Comparison of ENCODE assay signal across 13 cellular contexts in genomic region chr11:110046759-110047386, GRCh38. TPM values are rescaled to one million over a fixed set of nuclear protein-coding genes. Genes with fewer than 3 reads are reported as not detected.
A peak's percentile ranks its signal among the peaks of the same experiment; 100 is the strongest.
DNase-seq lines count a peak whose midpoint lies in the region; ATAC-seq and TF ChIP-seq lines count a peak whose summit lies in the region.
"Had no signal": no experiment of that assay in that cellular context is flagged by ENCODE, and none has a peak within 500 bp of the region (broad histone marks: within the 10 kb centered on the region; RNA-seq: fewer than 3 reads in every experiment).

No MANE protein-coding gene starts in this region.

- no peak overlapping the region for H4K91ac ChIP-seq in H9 (ENCODE audit: insufficient read length, low read depth, low read length)

- no peak overlapping the region for H3K4me3 ChIP-seq in hepatocyte
- H3K4me3 ChIP-seq in neural progenitor cell: no peak overlapping the region

- H2AK5ac ChIP-seq in H9 (ENCODE audit: insufficient read length, low read length): no peak overlapping the region

- no peaks in the 10 kb centered on the region for H3K79me2 ChIP-seq in H9 (ENCODE audit: insufficient read depth, low read length)
- no peaks in the 10 kb centered on the region for H3K79me2 ChIP-seq in hepatocyte
- H3K79me2 ChIP-seq in neural progenitor cell (ENCODE audit: low read depth): no peaks in the 10 kb centered on the region

- CTCF ChIA-PET in T-cell (lab: Charles Lee): interaction anchor here in 1 of 2 donors (0.7 kb wide), 1 partner anchor 1176 kb away, joined by 3 read pairs; no protein-coding TSS in a partner anchor

- H3K23me2 ChIP-seq in H9 (ENCODE audit: insufficient read length, low read depth, low read length, poor library complexity, severe bottlenecking): no peaks in the 10 kb centered on the region

- H2BK20ac ChIP-seq in H9 (ENCODE audit: low read depth, low read length, poor library complexity, severe bottlenecking): no peak overlapping the region

- no peak overlapping the region for H2BK120ac ChIP-seq in H9 (ENCODE audit: low read depth, low read length, poor library complexity, severe bottlenecking)

- no peak overlapping the region for H2BK12ac ChIP-seq in H9 (ENCODE audit: insufficient read length, low read depth, low read length)

- H2AFZ ChIP-seq in H9 (ENCODE audit: low read length) (no peak overlapping the region), hepatocyte (no peak overlapping the region), neural progenitor cell (replicated peaks) (peak overlapping the region; percentile 17)

- H3K9me3 Mint-ChIP-seq in H9: peaks cover 5 to 7% of the 10 kb centered on the region in 2 experiments; a peak in 3 of 5 replicates
- H3K9me3 Mint-ChIP-seq in neural progenitor cell: peaks cover 1% of the 10 kb centered on the region
- peaks cover 0 to 1% (median 0%) of the 10 kb centered on the region in 3 donors for H3K9me3 Mint-ChIP-seq in T-cell

- no peak for ATAC-seq in T-cell (replicated peaks in 1 of 4)
- no peak for ATAC-seq in GM18498 (IDR thresholded peaks at IDR 0.05; ENCODE audit: unreplicated experiment)
- ATAC-seq: PC-3 had no signal

- H2BK5ac ChIP-seq in H9 (ENCODE audit: insufficient read length, low read length): no peak overlapping the region

- no peak overlapping the region for H3K56ac ChIP-seq in H9 (ENCODE audit: insufficient read length, low read depth, low read length)

- WGBS in H9 (ENCODE audit: extremely low coverage, insufficient read length, low lambda C conversion rate): no CpG with 5 or more reads among the region's 2 CpGs
- WGBS in hepatocyte (ENCODE audit: low lambda C conversion rate, missing lambda C conversion rate): 88% methylated on average over 2 of the region's 2 CpGs

- H3K27ac Mint-ChIP-seq in H9: peak overlapping the region in 1 of 3 experiments; percentile 65; a peak in 3 of 7 replicates
- no peak overlapping the region for H3K27ac Mint-ChIP-seq in neural progenitor cell
- H3K27ac Mint-ChIP-seq in T-cell: no peak overlapping the region

- no peaks in the 10 kb centered on the region for H3K79me1 ChIP-seq in H9 (ENCODE audit: insufficient read depth, low read depth, low read length, poor library complexity, severe bottlenecking)

- POLR2A ChIA-PET in T-cell (lab: Charles Lee): no interaction called here

- no peaks in the 10 kb centered on the region for H3K4me1 ChIP-seq in H9 (ENCODE audit: insufficient read depth, low read length)
- no peaks in the 10 kb centered on the region for H3K4me1 ChIP-seq in hepatocyte (ENCODE audit: insufficient read depth)
- H3K4me1 ChIP-seq in neural progenitor cell: no peaks in the 10 kb centered on the region

- H3K36me3 ChIP-seq in hepatocyte (replicated peaks; ENCODE audit: insufficient read depth, low read depth) (no peaks in the 10 kb centered on the region), neural progenitor cell (no peaks in the 10 kb centered on the region)

- H3T11ph ChIP-seq in H9 (ENCODE audit: low read length): no peak overlapping the region

- H3K18ac ChIP-seq in H9 (ENCODE audit: insufficient read length, low read depth, low read length): no peak overlapping the region

- H3K9me2 ChIP-seq in hepatocyte (replicated peaks; ENCODE audit: insufficient read depth): no peaks in the 10 kb centered on the region

- no peaks in the 10 kb centered on the region for H3K4me1 Mint-ChIP-seq in H9
- no peaks in the 10 kb centered on the region for H3K4me1 Mint-ChIP-seq in neural progenitor cell
- H3K4me1 Mint-ChIP-seq in T-cell: no peaks in the 10 kb centered on the region

- no peaks in the 10 kb centered on the region; a peak in 1 of 7 replicates for H3K36me3 Mint-ChIP-seq in H9 (ENCODE audit: insufficient read depth in 1 of 3, low read depth in 3 of 3)
- no peaks in the 10 kb centered on the region for H3K36me3 Mint-ChIP-seq in neural progenitor cell
- no peaks in the 10 kb centered on the region for H3K36me3 Mint-ChIP-seq in T-cell

- no peaks in the 10 kb centered on the region for H3F3A ChIP-seq in neural progenitor cell (ENCODE audit: low read depth)

- H3K27me3 Mint-ChIP-seq in H9 (ENCODE audit: low read depth) (no peaks in the 10 kb centered on the region), neural progenitor cell (ENCODE audit: insufficient read depth, low read depth) (no peaks in the 10 kb centered on the region), T-cell (peaks cover 5 to 8% of the 10 kb centered on the region in 2 donors)

- H3K9ac ChIP-seq in H9 (ENCODE audit: extremely low read depth, insufficient read length, low read length) (no peak overlapping the region), neural progenitor cell (no peak overlapping the region)

- H3K4me2 ChIP-seq in H9 (ENCODE audit: insufficient read depth, insufficient read length, low read length) (no peak overlapping the region), hepatocyte (no peak overlapping the region), neural progenitor cell (no peak overlapping the region)

- H3K9me3 ChIP-seq in H9 (ENCODE audit: control insufficient read depth, low read depth, low read length) (no peaks in the 10 kb centered on the region), hepatocyte (ENCODE audit: low read depth) (no peaks in the 10 kb centered on the region), neural progenitor cell (ENCODE audit: low read depth) (no peaks in the 10 kb centered on the region)

- TF ChIP-seq CTCF in H9 (conservative IDR thresholded peaks at IDR 0.05): no peak
- TF ChIP-seq CTCF in hepatocyte (IDR thresholded peaks at IDR 0.05; ENCODE audit: poor library complexity): no peak
- TF ChIP-seq CTCF in neural progenitor cell (IDR thresholded peaks at IDR 0.05): no peak

- H3K27me3 ChIP-seq in H9 (ENCODE audit: insufficient read depth, low read length) (no peaks in the 10 kb centered on the region; the same call in 1 of the 2 replicates), hepatocyte (no peaks in the 10 kb centered on the region), neural progenitor cell (no peaks in the 10 kb centered on the region)

- no peaks in the 10 kb centered on the region for H4K20me1 ChIP-seq in H9 (ENCODE audit: control insufficient read depth, insufficient read depth, insufficient read length)
- H4K20me1 ChIP-seq in hepatocyte (ENCODE audit: insufficient read depth, poor library complexity, severe bottlenecking): no peaks in the 10 kb centered on the region
- no peaks in the 10 kb centered on the region for H4K20me1 ChIP-seq in neural progenitor cell (ENCODE audit: low read depth)

- no peak overlapping the region for H3K4ac ChIP-seq in H9 (ENCODE audit: low read depth, low read length)

- DNase-seq in H9: no peak
- DNase-seq in MV-4-11 (lab: John Stamatoyannopoulos, UW): peak; percentile 23
- DNase-seq in hepatocyte (ENCODE audit: low spot score): peak; percentile 49
- no peak for DNase-seq in neural progenitor cell (ENCODE audit: low spot score)
- DNase-seq in T-cell: no peak
- DNase-seq in activated gamma-delta T cell treated with Interleukin-2 at 50 U/mL for 16 hours: no peak
- DNase-seq: NCI-H1092, NCI-H1694, NCI-H2107, NCI-H345, NCI-H526 treated with DMSO at 0.1 percent for 48 hours, PC-3 had no signal

- H4K5ac ChIP-seq in H9 (ENCODE audit: insufficient read length, low read depth, low read length): no peak overlapping the region

- H3K27ac ChIP-seq in H9 (ENCODE audit: insufficient read length, low read depth, low read length) (no peak overlapping the region), hepatocyte (peak overlapping the region; percentile 57), neural progenitor cell (no peak overlapping the region)

- H2BK15ac ChIP-seq in H9 (ENCODE audit: low read depth, low read length): no peak overlapping the region

- no peak overlapping the region for H3K14ac ChIP-seq in H9 (ENCODE audit: insufficient read depth, low read length)

- peak overlapping the region; percentile 91 for H4K8ac ChIP-seq in H9 (replicated peaks; ENCODE audit: insufficient read length, low read depth, low read length)

- H3K4me3 Mint-ChIP-seq in H9 (no peak overlapping the region), neural progenitor cell (no peak overlapping the region), T-cell (no peak overlapping the region)

- no peak overlapping the region for H3K23ac ChIP-seq in H9 (ENCODE audit: insufficient read length, low read depth, low read length)

RNA-seq across cellular contexts. Expression of gene ZC3H12C, which starts 46.3 kb away (rescaled TPM):
- total RNA-seq in H9 (2021) (4.4 and 4.8 TPM in 2 replicates), hepatocyte (9.7 and 12.3 TPM in 2 replicates), neural progenitor cell (ENCODE audit: low replicate concordance) (28.8 and 31.8 TPM in 2 replicates), T-cell (under 1 TPM; 0.10 to 0.23 (median 0.14) TPM)
- 1.7 and 2.0 TPM in 2 replicates for polyA plus RNA-seq in hepatocyte

Comparison
In these comparisons a context has a peak if more than half of its experiments do, and no peak if none do; other contexts are left out.
1. DNase-seq: peak in MV-4-11 (single experiment) and hepatocyte (single experiment); none in H9 (single experiment), neural progenitor cell (single experiment), T-cell (0 of 34) and activated gamma-delta T cell treated with Interleukin-2 at 50 U/mL for 16 hours (single experiment).